Comparison of ENCODE assay signal across 1 cellular context in the genomic region with DNA sequence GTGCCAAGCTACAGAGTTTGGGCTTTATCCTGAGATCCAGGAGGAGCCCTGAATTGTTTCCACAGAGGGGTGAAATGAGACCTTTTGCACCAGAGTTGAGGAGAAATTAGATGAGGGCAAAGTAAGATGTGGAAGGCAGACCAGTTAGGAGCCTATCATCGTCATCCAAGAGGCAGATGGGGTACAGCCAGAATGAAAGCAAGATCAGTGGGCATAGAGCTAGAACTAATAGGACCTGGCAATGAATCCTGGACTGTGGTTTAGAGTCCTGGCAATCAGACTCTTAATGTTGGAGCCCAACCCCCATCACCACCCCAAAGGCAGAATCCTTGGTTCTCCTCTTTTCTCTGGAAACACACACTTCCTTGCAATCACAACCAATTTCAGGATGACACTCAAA.
TF ChIP-seq lines count a peak whose summit lies in the region.

No MANE protein-coding gene starts in this region.

TF ChIP-seq in IMR-90, 13 proteins besides CTCF, POLR2A, EP300 and RAD21:
- TF ChIP-seq SMC3 (IDR thresholded peaks at IDR 0.05; ENCODE audit: low read depth, low read length) (no peak), MAFK (IDR thresholded peaks at IDR 0.05; ENCODE audit: low read depth, low read length) (no peak), FOS (IDR thresholded peaks at IDR 0.05; ENCODE audit: low read depth, low read length) (no peak), RFX5 (IDR thresholded peaks at IDR 0.05; ENCODE audit: low read depth, low read length) (no peak), MXI1 (IDR thresholded peaks at IDR 0.05; ENCODE audit: borderline replicate concordance, low read depth, low read length) (no peak)
- TF ChIP-seq, protein P1, sequence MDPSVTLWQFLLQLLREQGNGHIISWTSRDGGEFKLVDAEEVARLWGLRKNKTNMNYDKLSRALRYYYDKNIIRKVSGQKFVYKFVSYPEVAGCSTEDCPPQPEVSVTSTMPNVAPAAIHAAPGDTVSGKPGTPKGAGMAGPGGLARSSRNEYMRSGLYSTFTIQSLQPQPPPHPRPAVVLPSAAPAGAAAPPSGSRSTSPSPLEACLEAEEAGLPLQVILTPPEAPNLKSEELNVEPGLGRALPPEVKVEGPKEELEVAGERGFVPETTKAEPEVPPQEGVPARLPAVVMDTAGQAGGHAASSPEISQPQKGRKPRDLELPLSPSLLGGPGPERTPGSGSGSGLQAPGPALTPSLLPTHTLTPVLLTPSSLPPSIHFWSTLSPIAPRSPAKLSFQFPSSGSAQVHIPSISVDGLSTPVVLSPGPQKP (IDR thresholded peaks at IDR 0.05; ENCODE audit: borderline replicate concordance, low read depth, low read length), result no peak
